ENCODE assay signal across 13 cellular contexts in the genomic region with DNA sequence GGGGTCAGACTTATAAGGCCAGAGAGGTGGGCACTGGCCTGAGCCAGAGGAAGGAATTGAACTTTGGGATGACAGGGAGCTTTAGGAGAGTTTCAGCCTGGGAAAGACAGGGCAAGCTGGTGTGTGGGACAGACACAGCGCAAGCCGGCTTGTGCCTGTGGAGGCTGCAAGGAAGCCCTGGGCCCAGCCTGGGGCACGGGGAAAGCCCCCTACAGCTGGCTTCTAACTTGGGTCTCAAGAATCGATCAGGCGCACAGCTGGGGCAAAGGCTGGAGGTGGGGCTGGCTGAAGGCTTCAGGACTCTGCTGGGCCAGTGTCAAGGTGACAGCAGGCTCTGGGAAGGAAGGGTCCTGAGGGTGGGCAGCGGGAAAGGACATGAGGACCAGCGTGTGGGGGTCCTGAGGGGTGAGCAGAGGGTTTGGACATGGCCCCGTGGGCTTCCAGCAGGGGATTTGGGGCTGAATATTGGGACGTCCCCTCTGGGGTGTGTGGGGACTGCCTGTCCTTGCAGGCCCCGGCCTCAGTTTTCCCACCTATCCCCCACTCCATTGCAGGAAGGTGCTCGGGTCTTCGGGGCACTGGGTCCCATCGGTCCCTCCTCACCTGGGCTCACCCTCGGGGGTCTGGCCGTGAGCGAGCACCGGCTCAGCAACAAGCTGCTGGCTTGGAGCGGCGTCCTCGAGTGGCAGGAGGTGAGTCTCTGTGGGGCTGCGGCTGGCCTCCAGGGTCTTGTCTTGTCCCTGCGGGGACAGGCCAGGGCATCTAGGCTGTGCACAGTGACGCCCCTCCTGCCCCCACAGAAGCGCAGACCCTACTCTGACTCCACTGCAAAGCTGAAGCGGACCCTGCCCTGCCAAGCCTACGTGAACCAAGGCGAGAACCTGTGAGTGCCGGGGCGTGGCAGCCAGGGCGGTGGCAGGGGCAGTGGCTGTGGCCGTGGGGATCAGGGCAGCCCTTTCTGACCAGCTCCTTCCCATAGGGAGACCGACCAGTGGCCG. TPM values are rescaled to one million over a fixed set of nuclear protein-coding genes. Genes with fewer than 3 reads are reported as not detected.
A peak's percentile ranks its signal among the peaks of the same experiment; 100 is the strongest.
DNase-seq lines count a peak whose midpoint lies in the region; ATAC-seq and TF ChIP-seq lines count a peak whose summit lies in the region.
"Had no signal": no experiment of that assay in that cellular context is flagged by ENCODE, and none has a peak within 500 bp of the region (broad histone marks: within the 10 kb centered on the region; RNA-seq: fewer than 3 reads in every experiment).

No MANE protein-coding gene starts in this region.

- H3K27me3 ChIP-seq in hepatocyte (no peaks in the 10 kb centered on the region), gastrocnemius medialis (no peaks in the 10 kb centered on the region)
- H3K27me3 ChIP-seq: esophagus muscularis mucosa had no signal

- POLR2A ChIA-PET in OCI-LY7 (lab: Charles Lee): no interaction called here

- CTCF ChIA-PET in OCI-LY7 (lab: Charles Lee; ENCODE audit: unreplicated experiment): no interaction called here

- BruUV-seq in OCI-LY7 (replicated peaks; lab: Mats Ljungman, UMichigan): no TSS peak

- H3K4me3 ChIP-seq in OCI-LY7 (ENCODE audit: low read depth, low read length, poor library complexity, severe bottlenecking) (no peak overlapping the region), hepatocyte (no peak overlapping the region), gastrocnemius medialis (no peak overlapping the region)
- H3K4me3 ChIP-seq: esophagus muscularis mucosa had no signal

- H3K9me3 ChIP-seq in OCI-LY7 (ENCODE audit: low read length): no peaks in the 10 kb centered on the region
- H3K9me3 ChIP-seq in hepatocyte (ENCODE audit: low read depth): no peaks in the 10 kb centered on the region
- no peaks in the 10 kb centered on the region for H3K9me3 ChIP-seq in gastrocnemius medialis
- H3K9me3 ChIP-seq: esophagus muscularis mucosa, neutrophil had no signal

- H3K4me2 ChIP-seq in OCI-LY7 (ENCODE audit: low read length): peak overlapping the region; percentile 94
- peak overlapping the region; percentile 99 for H3K4me2 ChIP-seq in hepatocyte

- H3K9me2 ChIP-seq in OCI-LY7 (ENCODE audit: insufficient read depth, low read length) (no peaks in the 10 kb centered on the region), hepatocyte (replicated peaks; ENCODE audit: insufficient read depth) (no peaks in the 10 kb centered on the region)

- peaks cover 23% of the 10 kb centered on the region for H3K4me1 Mint-ChIP-seq in activated CD4-positive, alpha-beta T cell treated with anti-CD3 and anti-CD28 coated beads, Interleukin-2, amount 10 ng/mL, durations not matched to agents 24 days and 14 days
- peaks cover 45% of the 10 kb centered on the region for H3K4me1 Mint-ChIP-seq in stimulated activated naive CD8-positive, alpha-beta T cell treated with anti-CD3 and anti-CD28 coated beads, Interleukin-15, amount 100 ng/mL, for 72 hours

- no peaks in the 10 kb centered on the region for H3K27me3 Mint-ChIP-seq in activated CD4-positive, alpha-beta T cell treated with anti-CD3 and anti-CD28 coated beads, Interleukin-2, amount 10 ng/mL, durations not matched to agents 24 days and 14 days
- no peaks in the 10 kb centered on the region for H3K27me3 Mint-ChIP-seq in stimulated activated naive CD8-positive, alpha-beta T cell treated with anti-CD3 and anti-CD28 coated beads, Interleukin-15, amount 100 ng/mL, for 72 hours

- in situ Hi-C loops in gastrocnemius medialis (cut with MboI; ENCODE audit: low sequenced_read_pairs in 4 of 4): no loop called here

- TF ChIP-seq POLR2A in gastrocnemius medialis (IDR thresholded peaks at IDR 0.05): no peak

- H3K79me2 ChIP-seq in OCI-LY7 (ENCODE audit: insufficient read depth, low read depth, low read length): peaks cover 24% of the 10 kb centered on the region
- peaks cover 63% of the 10 kb centered on the region for H3K79me2 ChIP-seq in hepatocyte

- no peak for TF ChIP-seq CTCF in OCI-LY7 (conservative IDR thresholded peaks at IDR 0.05; ENCODE audit: low read length)
- no peak for TF ChIP-seq CTCF in hepatocyte (IDR thresholded peaks at IDR 0.05; ENCODE audit: poor library complexity)
- TF ChIP-seq CTCF in gastrocnemius medialis (IDR thresholded peaks at IDR 0.05 in 4 of 5, conservative IDR thresholded peaks at IDR 0.05 in 1 of 5): no peak

- no peak for DNase-seq in activated CD4-positive, alpha-beta T cell treated with anti-CD3 and anti-CD28 coated beads, Interleukin-2, amount 10 ng/mL, durations not matched to agents 24 days and 14 days
- no peak for DNase-seq in activated CD4-positive, alpha-beta T cell treated with anti-CD3 and anti-CD28 coated beads for 48 hours
- DNase-seq in OCI-LY7 (ENCODE audit: low spot score) (no peak), hepatocyte (ENCODE audit: low spot score) (no peak), gastrocnemius medialis (no peak), DMS114 treated with DMSO at 0.1 percent for 48 hours (lab: John Stamatoyannopoulos, UW; ENCODE audit: unreplicated experiment) (no peak), hepatic stellate cell (ENCODE audit: low spot score) (no peak)
- no peak for DNase-seq in stimulated activated naive CD8-positive, alpha-beta T cell treated with anti-CD3 and anti-CD28 coated beads, Interleukin-15, amount 100 ng/mL, for 72 hours
- DNase-seq: GF-D8; NCI-H1417 treated with DMSO at 0.1 percent for 48 hours; stimulated activated CD4-positive, alpha-beta T cell treated with anti-CD3 and anti-CD28 coated beads, Interleukin-4, amount 100 ng/mL, for 24 hours had no signal

- WGBS in hepatocyte (ENCODE audit: low lambda C conversion rate, missing lambda C conversion rate): 94% methylated on average over 31 of the region's 33 CpGs

- H3K9me3 Mint-ChIP-seq in activated CD4-positive, alpha-beta T cell treated with anti-CD3 and anti-CD28 coated beads, Interleukin-2, amount 10 ng/mL, durations not matched to agents 24 days and 14 days: peaks cover 1% of the 10 kb centered on the region
- peaks cover 8 to 11% of the 10 kb centered on the region in 2 donors for H3K9me3 Mint-ChIP-seq in stimulated activated naive CD8-positive, alpha-beta T cell treated with anti-CD3 and anti-CD28 coated beads, Interleukin-15, amount 100 ng/mL, for 72 hours

- H3K4me1 ChIP-seq in OCI-LY7 (ENCODE audit: insufficient read depth, low read length, poor library complexity, severe bottlenecking) (peaks cover 28% of the 10 kb centered on the region), hepatocyte (ENCODE audit: insufficient read depth) (peaks cover 12% of the 10 kb centered on the region), gastrocnemius medialis (peaks cover 24 to 29% of the 10 kb centered on the region in 2 donors)

- peaks cover 24% of the 10 kb centered on the region for H3K36me3 Mint-ChIP-seq in activated CD4-positive, alpha-beta T cell treated with anti-CD3 and anti-CD28 coated beads, Interleukin-2, amount 10 ng/mL, durations not matched to agents 24 days and 14 days (ENCODE audit: low read depth)

- H3K27ac Mint-ChIP-seq in activated CD4-positive, alpha-beta T cell treated with anti-CD3 and anti-CD28 coated beads, Interleukin-2, amount 10 ng/mL, durations not matched to agents 24 days and 14 days: no peak overlapping the region
- peak overlapping the region in 1 of 2 donors; percentile 92 for H3K27ac Mint-ChIP-seq in stimulated activated naive CD8-positive, alpha-beta T cell treated with anti-CD3 and anti-CD28 coated beads, Interleukin-15, amount 100 ng/mL, for 72 hours

- H4K20me1 ChIP-seq in OCI-LY7 (ENCODE audit: insufficient read depth, low read length) (peaks cover 20% of the 10 kb centered on the region), hepatocyte (ENCODE audit: insufficient read depth, poor library complexity, severe bottlenecking) (peaks cover 62% of the 10 kb centered on the region)

- no peak overlapping the region for H2AFZ ChIP-seq in OCI-LY7 (ENCODE audit: low read length)
- no peak overlapping the region for H2AFZ ChIP-seq in hepatocyte

- peaks cover 58% of the 10 kb centered on the region for H3K36me3 ChIP-seq in OCI-LY7 (ENCODE audit: insufficient read depth, low read length)
- H3K36me3 ChIP-seq in hepatocyte (replicated peaks; ENCODE audit: insufficient read depth, low read depth): peaks cover 5% of the 10 kb centered on the region
- H3K36me3 ChIP-seq in gastrocnemius medialis: peaks cover 0 to 30% of the 10 kb centered on the region in 2 donors

- H3K27ac ChIP-seq in OCI-LY7 (ENCODE audit: low read depth, low read length, poor library complexity, severe bottlenecking): no peak overlapping the region
- H3K27ac ChIP-seq in hepatocyte: no peak overlapping the region
- peak overlapping the region in 3 of 4 donors; percentile 32 to 55 (median 48) for H3K27ac ChIP-seq in gastrocnemius medialis
- H3K27ac ChIP-seq: neutrophil had no signal

- peak overlapping the region; percentile 32 for H3K4me3 Mint-ChIP-seq in activated CD4-positive, alpha-beta T cell treated with anti-CD3 and anti-CD28 coated beads, Interleukin-2, amount 10 ng/mL, durations not matched to agents 24 days and 14 days
- no peak overlapping the region for H3K4me3 Mint-ChIP-seq in stimulated activated naive CD8-positive, alpha-beta T cell treated with anti-CD3 and anti-CD28 coated beads, Interleukin-15, amount 100 ng/mL, for 72 hours

- intact Hi-C loops in activated CD4-positive, alpha-beta T cell treated with anti-CD3 and anti-CD28 coated beads, Interleukin-2, amount 10 ng/mL, durations not matched to agents 24 days and 14 days (cut with micrococcal nuclease): loop anchor here (5.0 kb wide), 1 partner anchor 87 kb away; the partner anchor contains the start of gene AP2A1
- intact Hi-C loops in OCI-LY7 (cut with micrococcal nuclease; ENCODE audit: unreplicated experiment) (no loop called here), gastrocnemius medialis (cut with DNase I; ENCODE audit: low total_unique reads) (no loop called here)

- ATAC-seq in gastrocnemius medialis: no peak
- no peak for ATAC-seq in stimulated activated naive CD8-positive, alpha-beta T cell treated with anti-CD3 and anti-CD28 coated beads, Interleukin-15, amount 100 ng/mL, for 72 hours

RNA-seq across cellular contexts. Expression of gene PTOV1, which starts 3.2 kb away (rescaled TPM):
- 121 and 124 TPM in 2 replicates for total RNA-seq in activated CD4-positive, alpha-beta T cell treated with anti-CD3 and anti-CD28 coated beads, Interleukin-2, amount 10 ng/mL, durations not matched to agents 24 days and 14 days
- 101 and 124 TPM in 2 replicates for total RNA-seq in OCI-LY7 (2014; rRNA removed; shearing (Covaris generic))
- total RNA-seq in OCI-LY7 (2022) (105 and 114 TPM in 2 replicates), hepatocyte (76.4 and 114 TPM in 2 replicates), gastrocnemius medialis (10 to 100 TPM; 77.6 to 88.2 (median 87.0) TPM)
- polyA plus RNA-seq in hepatocyte: 294 and 305 TPM in 2 replicates

RNA-seq across cellular contexts. Expression of gene PNKP, which starts 13.2 kb away (rescaled TPM):
- 123 and 124 TPM in 2 replicates for total RNA-seq in activated CD4-positive, alpha-beta T cell treated with anti-CD3 and anti-CD28 coated beads, Interleukin-2, amount 10 ng/mL, durations not matched to agents 24 days and 14 days
- 65.4 and 90.9 TPM in 2 replicates for total RNA-seq in OCI-LY7 (2014; rRNA removed; shearing (Covaris generic))
- total RNA-seq in OCI-LY7 (2022) (118 and 140 TPM in 2 replicates), hepatocyte (16.1 and 27.0 TPM in 2 replicates), gastrocnemius medialis (10 to 100 TPM; 14.9 to 43.4 (median 21.1) TPM)
- polyA plus RNA-seq in hepatocyte: 68.6 and 84.4 TPM in 2 replicates

RNA-seq across cellular contexts. Expression of gene AKT1S1, which starts 23.0 kb away (rescaled TPM):
- total RNA-seq in activated CD4-positive, alpha-beta T cell treated with anti-CD3 and anti-CD28 coated beads, Interleukin-2, amount 10 ng/mL, durations not matched to agents 24 days and 14 days: 31.5 and 33.5 TPM in 2 replicates
- total RNA-seq in OCI-LY7 (2014; rRNA removed; shearing (Covaris generic)): 7.3 TPM in 2 replicates
- total RNA-seq in OCI-LY7 (2022) (19.8 and 21.2 TPM in 2 replicates), hepatocyte (15.6 and 16.3 TPM in 2 replicates), gastrocnemius medialis (10 to 100 TPM; 23.8 to 56.8 (median 43.4) TPM)
- polyA plus RNA-seq in hepatocyte: 73.0 and 74.5 TPM in 2 replicates

RNA-seq across cellular contexts. Expression of gene TBC1D17, which starts 23.4 kb away (rescaled TPM):
- 36.5 and 36.8 TPM in 2 replicates for total RNA-seq in activated CD4-positive, alpha-beta T cell treated with anti-CD3 and anti-CD28 coated beads, Interleukin-2, amount 10 ng/mL, durations not matched to agents 24 days and 14 days
- total RNA-seq in OCI-LY7 (2014; rRNA removed; shearing (Covaris generic)): 7.9 and 8.0 TPM in 2 replicates
- total RNA-seq in OCI-LY7 (2022) (24.0 and 31.1 TPM in 2 replicates), hepatocyte (10.7 and 13.4 TPM in 2 replicates), gastrocnemius medialis (10 to 100 TPM; 48.7 to 84.3 (median 66.4) TPM)
- 52.8 and 55.1 TPM in 2 replicates for polyA plus RNA-seq in hepatocyte

RNA-seq across cellular contexts. Expression of gene MED25, which starts 36.1 kb away (rescaled TPM):
- 49.1 and 51.5 TPM in 2 replicates for total RNA-seq in activated CD4-positive, alpha-beta T cell treated with anti-CD3 and anti-CD28 coated beads, Interleukin-2, amount 10 ng/mL, durations not matched to agents 24 days and 14 days
- total RNA-seq in OCI-LY7 (2014; rRNA removed; shearing (Covaris generic)): 73.5 and 85.1 TPM in 2 replicates
- total RNA-seq in OCI-LY7 (2022) (111 and 146 TPM in 2 replicates), hepatocyte (23.0 and 29.6 TPM in 2 replicates), gastrocnemius medialis (100 to 1,000 TPM in 1 of 4 donors, 10 to 100 TPM in 3; 46.6 to 105 (median 78.7) TPM)
- polyA plus RNA-seq in hepatocyte: 83.9 and 100 TPM in 2 replicates

Comparison
In these comparisons a context has a peak if more than half of its experiments do, and no peak if none do; other contexts are left out.
1. H3K27ac ChIP-seq: peak in gastrocnemius medialis (3 of 4); none in OCI-LY7 (single experiment) and hepatocyte (single experiment).